8 cellular contexts compared by ENCODE assay signal in the genomic region with DNA sequence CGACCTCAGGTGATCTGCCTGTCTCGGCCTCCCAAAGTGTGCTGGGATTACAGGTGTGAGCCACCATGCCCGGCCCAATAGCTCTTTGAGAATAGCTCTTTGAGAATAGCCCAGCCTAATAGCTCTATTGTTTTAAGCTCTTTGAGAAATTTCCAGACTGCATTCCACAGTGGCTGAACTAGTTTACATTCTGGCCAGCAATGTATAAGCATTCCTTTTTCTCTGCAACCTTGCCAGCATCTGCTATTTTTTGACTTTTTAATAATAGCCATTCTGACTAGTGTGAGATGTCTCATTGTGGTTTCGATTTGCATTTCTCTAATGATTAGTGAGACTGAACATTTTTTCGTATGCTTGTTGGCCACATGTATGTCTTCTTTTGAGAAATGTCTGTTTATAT. TPM values are rescaled to one million over a fixed set of nuclear protein-coding genes. Genes with fewer than 3 reads are reported as not detected.
DNase-seq lines count a peak whose midpoint lies in the region; ATAC-seq, FAIRE-seq and TF ChIP-seq lines count a peak whose summit lies in the region.
"Not testable (repeated sequence)": the region's sequence is repeated elsewhere in the genome, so short reads cannot be mapped to it uniquely, and the experiment has no call there.

No MANE protein-coding gene starts in this region.

- CTCF ChIA-PET in GM12878 (lab: Yijun Ruan, JAX), result interaction anchor here (0.7 to 11.4 kb wide), 3 partner anchors 10 to 224 kb away, joined by 3 to 376 read pairs (median 6); no protein-coding TSS in a partner anchor

- not testable (repeated sequence) for TF ChIP-seq EP300 in GM12878 (IDR thresholded peaks at IDR 0.05; ENCODE audit: borderline replicate concordance in 1 of 2, control insufficient read depth in 1 of 2, low read depth in 2 of 2, low read length in 2 of 2)

- H3K27ac ChIP-seq in GM12878 (ENCODE audit: control insufficient read depth, insufficient read depth), result peak overlapping the region; percentile 22; the same call in 1 of the 2 replicates
- not testable (repeated sequence) for H3K27ac ChIP-seq in mesenchymal stem cell (ENCODE audit: low read length, poor library complexity, severe bottlenecking)

- H4K91ac ChIP-seq in mesenchymal stem cell (ENCODE audit: low read length), result not testable (repeated sequence)

- not testable (repeated sequence) for H2BK120ac ChIP-seq in mesenchymal stem cell (ENCODE audit: low read depth, low read length)

- not testable (repeated sequence) for H4K20me1 ChIP-seq in GM12878 (ENCODE audit: control insufficient read depth, insufficient read depth)

- H3K4me2 ChIP-seq in GM12878 (ENCODE audit: control insufficient read depth, insufficient read depth), result 0 out of 2 replicates have a peak overlapping the region, but pooled peaks have one; percentile 2
- H3K4me2 ChIP-seq in mesenchymal stem cell (ENCODE audit: low read length, poor library complexity, severe bottlenecking), result not testable (repeated sequence)

- DNase-seq in GM18507 (ENCODE audit: extremely low spot score, insufficient read length, low read depth); GM12878 (ENCODE audit: low read depth, low spot score): not testable (repeated sequence)
- DNase-seq in mesenchymal stem cell, result peak; percentile 27

- not testable (repeated sequence) for H3K18ac ChIP-seq in mesenchymal stem cell (ENCODE audit: low read depth in 1 of 2, low read length in 2 of 2)

- POLR2A ChIA-PET in GM12878 (lab: Charles Lee), result interaction anchor here (0.6 kb wide), 1 partner anchor 36 kb away, joined by 3 read pairs; no protein-coding TSS in a partner anchor

- 0% methylated on average over 5 of the region's 5 CpGs for WGBS in GM12878 (ENCODE audit: insufficient coverage, insufficient replicate concordance, low lambda C conversion rate, missing lambda C conversion rate)
- 90% methylated on average over 5 of the region's 5 CpGs for WGBS in mesenchymal stem cell

- H3K36me3 ChIP-seq in GM12878 (ENCODE audit: control insufficient read depth in 2 of 2, insufficient read depth in 2 of 2, low read length in 1 of 2), result not testable (repeated sequence)
- peaks cover 0 to 13% of the 10 kb centered on the region in 2 experiments for H3K36me3 ChIP-seq in mesenchymal stem cell (ENCODE audit: control insufficient read depth in 1 of 2, insufficient read depth in 2 of 2, low read depth in 1 of 2, low read length in 2 of 2)

- intact Hi-C loops in GM12878 (cut with micrococcal nuclease; ENCODE audit: unreplicated experiment), result loop anchor here (2.0 to 10.0 kb wide), 3 partner anchors 43 to 191 kb away; a partner anchor contains a TSS

- H2AK5ac ChIP-seq in mesenchymal stem cell (ENCODE audit: low read length, severe bottlenecking), result not testable (repeated sequence)

- RAD21 ChIA-PET in GM12878 (lab: Charles Lee; ENCODE audit: unreplicated experiment), result interaction anchor here (0.7 to 2.2 kb wide), 3 partner anchors 20 to 218 kb away, joined by 3 to 14 read pairs (median 6); a partner anchor contains a TSS

- TF ChIP-seq CTCF in GM12878 (IDR thresholded peaks at IDR 0.05 in 2 of 3, conservative IDR thresholded peaks at IDR 0.05 in 1 of 3; ENCODE audit: control insufficient read depth in 2 of 3, extremely low read depth in 1 of 3, insufficient read depth in 1 of 3, low read depth in 3 of 3, low read length in 3 of 3), result not testable (repeated sequence)

- not testable (repeated sequence) for H2BK15ac ChIP-seq in mesenchymal stem cell (ENCODE audit: low read depth, poor library complexity, severe bottlenecking)

- H4K8ac ChIP-seq in mesenchymal stem cell (ENCODE audit: low read length), result not testable (repeated sequence)

- H2BK12ac ChIP-seq in mesenchymal stem cell (ENCODE audit: low read length in 2 of 2), result not testable (repeated sequence)

- H3K79me2 ChIP-seq in GM12878 (ENCODE audit: control insufficient read depth, insufficient read depth, low read length), result not testable (repeated sequence)

- in situ Hi-C loops in GM12878 (cut with MboI), result not testable (repeated sequence)

- H3K27me3 ChIP-seq in GM12878 (replicated peaks in 1 of 2; ENCODE audit: control insufficient read depth in 2 of 2, insufficient read depth in 2 of 2, low read length in 1 of 2); mesenchymal stem cell (ENCODE audit: control insufficient read depth in 1 of 2, insufficient read depth in 1 of 2, low read length in 2 of 2): not testable (repeated sequence)

- H3K14ac ChIP-seq in mesenchymal stem cell (ENCODE audit: low read length in 2 of 2), result not testable (repeated sequence)

- not testable (repeated sequence) for TF ChIP-seq RAD21 in GM12878 (IDR thresholded peaks at IDR 0.05; ENCODE audit: insufficient read depth, low read depth, low read length)

- ATAC-seq in GM19324 (IDR thresholded peaks at IDR 0.05; ENCODE audit: low FRiP score, unreplicated experiment) (peak; percentile 82), GM21526 (IDR thresholded peaks at IDR 0.05; ENCODE audit: low FRiP score, unreplicated experiment) (peak; percentile 66), HG02678 (IDR thresholded peaks at IDR 0.05; ENCODE audit: unreplicated experiment) (peak; percentile 68), HG03108 (IDR thresholded peaks at IDR 0.05; ENCODE audit: unreplicated experiment) (peak; percentile 48), HG03571 (IDR thresholded peaks at IDR 0.05; ENCODE audit: unreplicated experiment) (peak; percentile 65), GM12878 (peak; percentile 64)

- H3K9me3 ChIP-seq in GM12878 (replicated peaks; ENCODE audit: control insufficient read depth, insufficient read depth, low read length); mesenchymal stem cell (ENCODE audit: control insufficient read depth, low read length): not testable (repeated sequence)

- not testable (repeated sequence) for H3K4ac ChIP-seq in mesenchymal stem cell (ENCODE audit: low read depth in 1 of 2, low read length in 2 of 2)

- not testable (repeated sequence) for H3K9ac ChIP-seq in GM12878 (ENCODE audit: control insufficient read depth, insufficient read depth, low read length); mesenchymal stem cell (ENCODE audit: low read length)

- SMC1A ChIA-PET in GM12878 (lab: Charles Lee; ENCODE audit: uncharacterized antibody, unreplicated experiment), result interaction anchor here (0.7 to 2.7 kb wide), 8 partner anchors 9 to 633 kb away, joined by 3 to 11 read pairs (median 4); no protein-coding TSS in a partner anchor

- not testable (repeated sequence) for H2BK5ac ChIP-seq in mesenchymal stem cell (ENCODE audit: low read depth, low read length, poor library complexity, severe bottlenecking)

- not testable (repeated sequence) for H3K23ac ChIP-seq in mesenchymal stem cell (ENCODE audit: low read length in 2 of 2)

- FAIRE-seq in GM18507 (lab: Jason Lieb, UNC), result peak; percentile 87
- not testable (repeated sequence) for FAIRE-seq in GM12878 (lab: Jason Lieb, UNC)

- H3K4me3 ChIP-seq in GM12878, result peak overlapping the region; percentile 31; the same call in 1 of the 2 replicates
- H3K4me3 ChIP-seq in mesenchymal stem cell (ENCODE audit: insufficient read depth in 1 of 2, low read depth in 1 of 2, low read length in 2 of 2), result not testable (repeated sequence)

- TF ChIP-seq POLR2A in GM12878 (IDR thresholded peaks at IDR 0.05; ENCODE audit: low read depth, low read length), result not testable (repeated sequence)

- H2AFZ ChIP-seq in GM12878 (ENCODE audit: control insufficient read depth, low read depth, low read length); mesenchymal stem cell (ENCODE audit: low read depth, low read length): not testable (repeated sequence)

- BruUV-seq in GM12878 (replicated peaks; lab: Mats Ljungman, UMichigan), result not testable (repeated sequence)

- H3K4me1 ChIP-seq in GM12878 (ENCODE audit: control insufficient read depth, insufficient read depth, low read length), result peaks cover 21% of the 10 kb centered on the region
- not testable (repeated sequence) for H3K4me1 ChIP-seq in mesenchymal stem cell (ENCODE audit: control insufficient read depth, insufficient read depth, low read depth, low read length)

- H3K79me1 ChIP-seq in mesenchymal stem cell (replicated peaks; ENCODE audit: low read length, poor library complexity, severe bottlenecking), result not testable (repeated sequence)

RNA-seq across cellular contexts. Expression of a gene that starts 43.3 kb away (rescaled TPM):
- total RNA-seq in GM12878 (2013; cell fraction: nucleolus; rRNA removed), result 28.0 and 28.5 TPM in 2 replicates
- 14.9 and 17.5 TPM in 2 replicates for total RNA-seq in GM12878 (2014; rRNA removed)
- total RNA-seq in GM12878 (2014; rRNA removed; fragmentation: Illumina TruSeq; extraction: Trizol), result 17.9 and 18.5 TPM in 2 replicates
- 22.8 and 24.9 TPM in 2 replicates for total RNA-seq in GM12878 (2021)
- 16.5 TPM for polyA plus RNA-seq in GM12878 (2011; ENCODE audit: low read depth)
- 19.2 and 31.2 TPM in 2 replicates for polyA plus RNA-seq in GM12878 (2011; rRNA removed)
- polyA plus RNA-seq in GM12878 (2011; cell fraction: cytosol; rRNA removed), result 12.5 and 12.8 TPM in 2 replicates
- polyA plus RNA-seq in GM12878 (2011; cell fraction: nucleus; rRNA removed), result 7.3 and 7.7 TPM in 2 replicates
- 6.8 and 11.6 TPM in 2 replicates for polyA plus RNA-seq in GM12878 (2012)
- 21.9 and 28.9 TPM in 2 replicates for polyA plus RNA-seq in GM12878 (2014; fragmentation: Illumina TruSeq; extraction: Trizol)
- 10 to 100 TPM in 1 of 2 experiments, 1 to 10 TPM in 1; 9.2 to 17.6 TPM for polyA plus RNA-seq in GM12878 (2014; fragmentation: Nextera tagmentation; extraction: Ambion mirVana)
- 14.1 and 14.5 TPM in 2 replicates for polyA plus RNA-seq in GM12878 (2014; rRNA removed)
- polyA plus RNA-seq in GM12878 (2016; fragmentation: Nextera tagmentation; extraction: Ambion mirVana), result 10 to 100 TPM; 13.0 to 13.9 TPM
- 16.6 and 32.4 TPM in 2 replicates for polyA minus RNA-seq in GM12878 (2011; rRNA and poly(A)+ RNA removed)
- 6.2 and 7.6 TPM in 2 replicates for polyA minus RNA-seq in GM12878 (2011; cell fraction: cytosol; rRNA and poly(A)+ RNA removed)
- polyA minus RNA-seq in GM12878 (2011; cell fraction: nucleus; rRNA and poly(A)+ RNA removed), result 6.9 and 14.5 TPM in 2 replicates
- polyA plus RNA-seq in mesenchymal stem cell (2013, experiment 1 of 2), result 18.7 TPM
- polyA plus RNA-seq in mesenchymal stem cell (2013, experiment 2 of 2), result 18.4 TPM

RNA-seq across cellular contexts. Expression of a gene that starts 43.5 kb away (rescaled TPM):
- 15.9 and 16.3 TPM in 2 replicates for total RNA-seq in GM12878 (2013; cell fraction: nucleolus; rRNA removed)
- 10.5 and 11.1 TPM in 2 replicates for total RNA-seq in GM12878 (2014; rRNA removed)
- 21.7 and 21.8 TPM in 2 replicates for total RNA-seq in GM12878 (2014; rRNA removed; fragmentation: Illumina TruSeq; extraction: Trizol)
- total RNA-seq in GM12878 (2021), result 22.2 and 23.3 TPM in 2 replicates
- polyA plus RNA-seq in GM12878 (2011; ENCODE audit: low read depth), result 14.2 TPM
- polyA plus RNA-seq in GM12878 (2011; rRNA removed), result 12.8 and 19.4 TPM in 2 replicates
- polyA plus RNA-seq in GM12878 (2011; cell fraction: cytosol; rRNA removed), result 4.6 and 5.3 TPM in 2 replicates
- polyA plus RNA-seq in GM12878 (2011; cell fraction: nucleus; rRNA removed), result 2.8 and 3.6 TPM in 2 replicates
- 16.3 and 16.4 TPM in 2 replicates for polyA plus RNA-seq in GM12878 (2012)
- 37.7 and 50.0 TPM in 2 replicates for polyA plus RNA-seq in GM12878 (2014; fragmentation: Illumina TruSeq; extraction: Trizol)
- polyA plus RNA-seq in GM12878 (2014; fragmentation: Nextera tagmentation; extraction: Ambion mirVana), result 10 to 100 TPM; 28.1 to 30.3 TPM
- 13.6 and 14.4 TPM in 2 replicates for polyA plus RNA-seq in GM12878 (2014; rRNA removed)
- polyA plus RNA-seq in GM12878 (2016; fragmentation: Nextera tagmentation; extraction: Ambion mirVana), result 10 to 100 TPM; 36.5 to 38.0 TPM
- 6.7 and 7.9 TPM in 2 replicates for polyA minus RNA-seq in GM12878 (2011; rRNA and poly(A)+ RNA removed)
- 1.9 and 2.6 TPM in 2 replicates for polyA minus RNA-seq in GM12878 (2011; cell fraction: cytosol; rRNA and poly(A)+ RNA removed)
- polyA minus RNA-seq in GM12878 (2011; cell fraction: nucleus; rRNA and poly(A)+ RNA removed), result 2.2 and 5.0 TPM in 2 replicates
- 14.8 TPM for polyA plus RNA-seq in mesenchymal stem cell (2013, experiment 1 of 2)
- polyA plus RNA-seq in mesenchymal stem cell (2013, experiment 2 of 2), result 13.9 TPM
